In the genomic region with DNA sequence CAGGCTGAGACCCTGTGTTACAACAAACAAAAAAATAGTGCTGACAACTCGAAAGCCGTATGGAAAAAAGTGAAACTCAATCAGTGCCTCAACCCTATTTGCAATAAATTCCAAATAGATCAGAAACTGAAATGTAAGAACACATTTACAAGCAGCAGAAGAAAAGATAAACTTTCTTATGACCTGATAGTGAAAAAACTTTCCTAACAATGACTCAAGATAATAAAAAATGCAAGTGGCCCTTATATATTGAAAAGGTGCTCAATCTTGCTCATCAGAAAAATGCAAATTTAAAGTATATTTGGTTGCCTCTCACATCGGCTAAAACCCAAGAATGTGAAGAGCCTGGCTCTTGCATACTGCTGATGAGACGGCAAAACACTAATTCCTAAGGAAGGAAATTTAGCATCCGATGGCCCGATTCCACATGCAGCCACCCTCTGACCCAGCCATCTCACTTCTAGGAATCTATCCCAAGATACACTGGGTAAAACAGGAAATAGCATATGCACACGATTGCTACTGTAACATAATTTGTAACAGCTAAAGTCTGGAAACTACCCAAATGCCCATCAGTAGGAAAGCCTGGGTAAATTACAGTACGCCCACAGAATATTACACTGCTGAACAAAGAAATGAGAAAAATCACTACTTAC, we compare ENCODE assay signal across 29 cellular contexts. TPM values are rescaled to one million over a fixed set of nuclear protein-coding genes. Genes with fewer than 3 reads are reported as not detected.
DNase-seq lines count a peak whose midpoint lies in the region; ATAC-seq and TF ChIP-seq lines count a peak whose summit lies in the region.
"Had no signal": no experiment of that assay in that cellular context is flagged by ENCODE, and none has a peak within 500 bp of the region (broad histone marks: within the 10 kb centered on the region; RNA-seq: fewer than 3 reads in every experiment).

No MANE protein-coding gene starts in this region.

- POLR2A ChIA-PET in activated CD8-positive, alpha-beta T cell treated with anti-CD3 and anti-CD28 coated beads, Interleukin-2, amount 10 ng/mL, durations not matched to agents 7 days and 5 days (lab: Charles Lee), result no interaction called here
- POLR2A ChIA-PET in activated CD8-positive, alpha-beta T cell treated with anti-CD3 and anti-CD28 coated beads for 36 hours (lab: Charles Lee), result interaction anchor here (0.6 kb wide), 1 partner anchor 53 kb away, joined by 3 read pairs; no protein-coding TSS in a partner anchor

- 91 to 98% methylated on average over 8 of the region's 8 CpGs for WGBS in endodermal cell (ENCODE audit: insufficient coverage in 1 of 2, insufficient read length in 1 of 2), 2 experiments

- H3K27ac Mint-ChIP-seq in activated CD8-positive, alpha-beta T cell treated with anti-CD3 and anti-CD28 coated beads, Interleukin-2, amount 10 ng/mL, durations not matched to agents 7 days and 5 days, result peak overlapping the region; percentile 39
- no peak overlapping the region for H3K27ac Mint-ChIP-seq in activated CD8-positive, alpha-beta T cell treated with anti-CD3 and anti-CD28 coated beads for 36 hours
- peak overlapping the region in 2 of 3 donors; percentile 1 to 72 for H3K27ac Mint-ChIP-seq in CD4-positive, CD25-positive, alpha-beta regulatory T cell
- peak overlapping the region; percentile 33; the same call in 1 of the 2 replicates for H3K27ac Mint-ChIP-seq in HFFc6
- peak overlapping the region; percentile 0 for H3K27ac Mint-ChIP-seq in endodermal cell
- H3K27ac Mint-ChIP-seq: T-cell had no signal

- intact Hi-C loops in activated CD8-positive, alpha-beta T cell treated with anti-CD3 and anti-CD28 coated beads for 36 hours (cut with micrococcal nuclease), result no loop called here

- H3K9ac ChIP-seq in endodermal cell (ENCODE audit: extremely low read depth, low read length, poor library complexity, severe bottlenecking), result no peak overlapping the region
- H3K9ac ChIP-seq: parathyroid adenoma had no signal

- CTCF ChIA-PET in activated CD8-positive, alpha-beta T cell treated with anti-CD3 and anti-CD28 coated beads, Interleukin-2, amount 10 ng/mL, durations not matched to agents 7 days and 5 days (lab: Charles Lee), result interaction anchor here (2.6 kb wide), 1 partner anchor 9 kb away, joined by 8 read pairs; no protein-coding TSS in a partner anchor
- CTCF ChIA-PET in activated CD8-positive, alpha-beta T cell treated with anti-CD3 and anti-CD28 coated beads for 36 hours (lab: Charles Lee), result no interaction called here

- H3K27me3 ChIP-seq in CD4-positive, CD25-positive, alpha-beta regulatory T cell (ENCODE audit: control insufficient read depth, insufficient read depth, low read length), result no peaks in the 10 kb centered on the region
- H3K27me3 ChIP-seq in endodermal cell (ENCODE audit: control insufficient read depth, insufficient read depth, low read length, poor library complexity, severe bottlenecking), result no peaks in the 10 kb centered on the region
- H3K27me3 ChIP-seq: breast epithelium, spleen, testis had no signal

- peaks cover 79% of the 10 kb centered on the region for H3K36me3 ChIP-seq in CD4-positive, CD25-positive, alpha-beta regulatory T cell (ENCODE audit: control insufficient read depth, insufficient read depth, low read length)
- peaks cover 95% of the 10 kb centered on the region for H3K36me3 ChIP-seq in endodermal cell (ENCODE audit: control insufficient read depth, insufficient read depth, low read length)

- no peak for TF ChIP-seq CTCF in activated CD8-positive, alpha-beta T cell treated with anti-CD3 and anti-CD28 coated beads for 36 hours (IDR thresholded peaks at IDR 0.05)
- TF ChIP-seq CTCF in HFFc6 (IDR thresholded peaks at IDR 0.05) (no peak), endodermal cell (conservative IDR thresholded peaks at IDR 0.05) (no peak)

- no peak overlapping the region for H3K27ac ChIP-seq in CD4-positive, CD25-positive, alpha-beta regulatory T cell (ENCODE audit: insufficient read depth, low read length, poor library complexity, severe bottlenecking)
- no peak overlapping the region for H3K27ac ChIP-seq in endodermal cell (ENCODE audit: low read depth, low read length)
- H3K27ac ChIP-seq: breast epithelium, epithelial cell of prostate, HL-60, parathyroid adenoma, spleen, testis had no signal

- H3K4me3 ChIP-seq in CD4-positive, CD25-positive, alpha-beta regulatory T cell (ENCODE audit: low read depth, low read length), result no peak overlapping the region
- H3K4me3 ChIP-seq in endodermal cell (ENCODE audit: low read length), result no peak overlapping the region
- H3K4me3 ChIP-seq: breast epithelium, spleen, testis had no signal

- H3K4me1 Mint-ChIP-seq in activated CD8-positive, alpha-beta T cell treated with anti-CD3 and anti-CD28 coated beads, Interleukin-2, amount 10 ng/mL, durations not matched to agents 7 days and 5 days (ENCODE audit: low read depth), result peaks cover 5% of the 10 kb centered on the region
- peaks cover 6% of the 10 kb centered on the region for H3K4me1 Mint-ChIP-seq in activated CD8-positive, alpha-beta T cell treated with anti-CD3 and anti-CD28 coated beads for 36 hours (ENCODE audit: low read depth)
- peaks cover 6 to 9% (median 8%) of the 10 kb centered on the region in 4 donors for H3K4me1 Mint-ChIP-seq in CD4-positive, CD25-positive, alpha-beta regulatory T cell
- peaks cover 44% of the 10 kb centered on the region for H3K4me1 Mint-ChIP-seq in HFFc6 (ENCODE audit: low read depth)
- H3K4me1 Mint-ChIP-seq in endodermal cell, result no peaks in the 10 kb centered on the region
- H3K4me1 Mint-ChIP-seq: neural crest cell had no signal

- H3K27me3 Mint-ChIP-seq in activated CD8-positive, alpha-beta T cell treated with anti-CD3 and anti-CD28 coated beads, Interleukin-2, amount 10 ng/mL, durations not matched to agents 7 days and 5 days (ENCODE audit: low read depth), result no peaks in the 10 kb centered on the region
- H3K27me3 Mint-ChIP-seq in activated CD8-positive, alpha-beta T cell treated with anti-CD3 and anti-CD28 coated beads for 36 hours, result no peaks in the 10 kb centered on the region
- no peaks in the 10 kb centered on the region for H3K27me3 Mint-ChIP-seq in CD4-positive, CD25-positive, alpha-beta regulatory T cell
- H3K27me3 Mint-ChIP-seq in HFFc6 (ENCODE audit: insufficient read depth) (peaks cover 2% of the 10 kb centered on the region), endodermal cell (ENCODE audit: insufficient read depth) (no peaks in the 10 kb centered on the region)
- H3K27me3 Mint-ChIP-seq: T-cell had no signal

- ATAC-seq in activated CD8-positive, alpha-beta T cell treated with anti-CD3 and anti-CD28 coated beads, Interleukin-2, amount 10 ng/mL, durations not matched to agents 7 days and 5 days, result no peak
- ATAC-seq in activated CD8-positive, alpha-beta T cell treated with anti-CD3 and anti-CD28 coated beads for 36 hours, result no peak
- ATAC-seq in CD4-positive, CD25-positive, alpha-beta regulatory T cell (ENCODE audit: low read depth in 2 of 2), result no peak
- ATAC-seq: activated T-cell treated with anti-CD3 and anti-CD28 coated beads, Interleukin-2, amount 50 U/mL, for 4 hours; stimulated activated naive CD8-positive, alpha-beta T cell treated with anti-CD3 and anti-CD28 coated beads, Interleukin-15, Interleukin-2, amounts not matched to agents 100 U/mL and 50 U/mL, for 24 hours; T-cell had no signal

- H3K36me3 Mint-ChIP-seq in activated CD8-positive, alpha-beta T cell treated with anti-CD3 and anti-CD28 coated beads, Interleukin-2, amount 10 ng/mL, durations not matched to agents 7 days and 5 days (ENCODE audit: low read depth), result peaks cover 61% of the 10 kb centered on the region
- H3K36me3 Mint-ChIP-seq in activated CD8-positive, alpha-beta T cell treated with anti-CD3 and anti-CD28 coated beads for 36 hours (ENCODE audit: low read depth), result peaks cover 57% of the 10 kb centered on the region
- H3K36me3 Mint-ChIP-seq in CD4-positive, CD25-positive, alpha-beta regulatory T cell, result peaks cover 62% of the 10 kb centered on the region
- peaks cover 68% of the 10 kb centered on the region for H3K36me3 Mint-ChIP-seq in HFFc6 (ENCODE audit: low read depth)
- peaks cover 88% of the 10 kb centered on the region for H3K36me3 Mint-ChIP-seq in endodermal cell (ENCODE audit: low read depth)

- no peaks in the 10 kb centered on the region for H3K4me1 ChIP-seq in CD4-positive, CD25-positive, alpha-beta regulatory T cell (ENCODE audit: control insufficient read depth, insufficient read depth, low read length, poor library complexity, severe bottlenecking)
- H3K4me1 ChIP-seq in endodermal cell (ENCODE audit: control insufficient read depth, insufficient read depth, low read length), result no peaks in the 10 kb centered on the region
- H3K4me1 ChIP-seq: breast epithelium, parathyroid adenoma had no signal

- H3K9me3 ChIP-seq in CD4-positive, CD25-positive, alpha-beta regulatory T cell (ENCODE audit: control insufficient read depth in 2 of 2, low read length in 2 of 2), result no peaks in the 10 kb centered on the region
- H3K9me3 ChIP-seq in endodermal cell (ENCODE audit: control insufficient read depth, low read length), result no peaks in the 10 kb centered on the region
- H3K9me3 ChIP-seq: breast epithelium, spleen, testis had no signal

- H3K4me3 Mint-ChIP-seq in activated CD8-positive, alpha-beta T cell treated with anti-CD3 and anti-CD28 coated beads, Interleukin-2, amount 10 ng/mL, durations not matched to agents 7 days and 5 days, result no peak overlapping the region
- no peak overlapping the region for H3K4me3 Mint-ChIP-seq in activated CD8-positive, alpha-beta T cell treated with anti-CD3 and anti-CD28 coated beads for 36 hours
- no peak overlapping the region for H3K4me3 Mint-ChIP-seq in CD4-positive, CD25-positive, alpha-beta regulatory T cell
- H3K4me3 Mint-ChIP-seq in HFFc6 (no peak overlapping the region), endodermal cell (no peak overlapping the region)
- H3K4me3 Mint-ChIP-seq: activated T-cell treated with anti-CD3 and anti-CD28 coated beads, Interleukin-2, amount 50 U/mL, for 4 hours; neural crest cell; T-cell had no signal

- H3K9me3 Mint-ChIP-seq in activated CD8-positive, alpha-beta T cell treated with anti-CD3 and anti-CD28 coated beads, Interleukin-2, amount 10 ng/mL, durations not matched to agents 7 days and 5 days (ENCODE audit: insufficient read depth), result no peaks in the 10 kb centered on the region
- H3K9me3 Mint-ChIP-seq in activated CD8-positive, alpha-beta T cell treated with anti-CD3 and anti-CD28 coated beads for 36 hours, result no peaks in the 10 kb centered on the region
- no peaks in the 10 kb centered on the region for H3K9me3 Mint-ChIP-seq in CD4-positive, CD25-positive, alpha-beta regulatory T cell
- no peaks in the 10 kb centered on the region for H3K9me3 Mint-ChIP-seq in HFFc6
- H3K9me3 Mint-ChIP-seq in endodermal cell, result no peaks in the 10 kb centered on the region
- H3K9me3 Mint-ChIP-seq: activated T-cell treated with anti-CD3 and anti-CD28 coated beads, Interleukin-2, amount 50 U/mL, for 4 hours; neural crest cell; T-cell had no signal

- no peak for DNase-seq in activated CD8-positive, alpha-beta T cell treated with anti-CD3 and anti-CD28 coated beads, Interleukin-2, amount 10 ng/mL, durations not matched to agents 7 days and 5 days
- no peak for DNase-seq in activated CD8-positive, alpha-beta T cell treated with anti-CD3 and anti-CD28 coated beads for 36 hours
- no peak for DNase-seq in CD4-positive, CD25-positive, alpha-beta regulatory T cell
- DNase-seq in HFFc6, result no peak
- DNase-seq in endodermal cell, result no peak
- no peak for DNase-seq in MV-4-11 (lab: John Stamatoyannopoulos, UW)
- DNase-seq in anterior cingulate cortex (lab: John Stamatoyannopoulos, UW), result no peak
- no peak for DNase-seq in HT-29 (ENCODE audit: low spot score)
- DNase-seq: activated CD4-positive, alpha-beta T cell treated with anti-CD3 and anti-CD28 coated beads, Interleukin-2, amount 50 U/mL, for 48 hours; activated naive CD4-positive, alpha-beta T cell; activated T-cell treated with anti-CD3 and anti-CD28 coated beads, Interleukin-2, amount 50 U/mL, for 4 hours; amygdala; effector CD4-positive, alpha-beta T cell; Kasumi-1; mammary epithelial cell; NCI-H1417 treated with DMSO at 0.1 percent for 48 hours; NCI-H2029 treated with DMSO at 0.1 percent for 48 hours; NCI-H526; NK-92 treated with Interleukin-12 subunit alpha and Interleukin-12 subunit beta, amount 100 ng/mL, for 24 hours; spleen; stimulated activated CD4-positive, alpha-beta T cell treated with anti-CD3 and anti-CD28 coated beads, Interleukin-2, amount 100 ng/mL, for 24 hours; stimulated activated naive CD8-positive, alpha-beta T cell treated with anti-CD3 and anti-CD28 coated beads, Interleukin-15, Interleukin-2, amounts not matched to agents 100 U/mL and 50 U/mL, for 24 hours; T-cell had no signal

RNA-seq across cellular contexts. Expression of gene HDLBP, which starts 56.8 kb away (rescaled TPM):
- 100 to 1,000 TPM; 186 to 187 TPM for total RNA-seq in activated CD8-positive, alpha-beta T cell treated with anti-CD3 and anti-CD28 coated beads, Interleukin-2, amount 10 ng/mL, durations not matched to agents 7 days and 5 days
- 100 to 1,000 TPM; 259 to 266 TPM for total RNA-seq in activated CD8-positive, alpha-beta T cell treated with anti-CD3 and anti-CD28 coated beads for 36 hours
- 121 TPM for total RNA-seq in CD4-positive, CD25-positive, alpha-beta regulatory T cell
- polyA plus RNA-seq in CD4-positive, CD25-positive, alpha-beta regulatory T cell, result 10 to 100 TPM; 33.6 to 42.6 (median 41.3) TPM
- 1,000 to 10,000 TPM in 5 of 6 experiments, 100 to 1,000 TPM in 1; 991 to 1,153 (median 1,104) TPM for total RNA-seq in HFFc6 (2021; fragmentation: NEBNext Ultra II Directional; extraction: Animal tissue kit (Norgen Biotek cat#: 25700))
- total RNA-seq in endodermal cell, result 100 to 1,000 TPM; 344 to 374 TPM
- polyA plus RNA-seq in endodermal cell (2013, experiment 1 of 2), result 216 TPM
- 217 TPM for polyA plus RNA-seq in endodermal cell (2013, experiment 2 of 2)
- total RNA-seq in HT-29 (2014; rRNA removed; shearing (Covaris generic)), result 461 and 493 TPM in 2 replicates

RNA-seq across cellular contexts. Expression of gene SEPTIN2, which starts 57.1 kb away (rescaled TPM):
- total RNA-seq in activated CD8-positive, alpha-beta T cell treated with anti-CD3 and anti-CD28 coated beads, Interleukin-2, amount 10 ng/mL, durations not matched to agents 7 days and 5 days, result 100 to 1,000 TPM; 247 TPM
- total RNA-seq in activated CD8-positive, alpha-beta T cell treated with anti-CD3 and anti-CD28 coated beads for 36 hours, result 100 to 1,000 TPM; 210 to 211 TPM
- 191 TPM for total RNA-seq in CD4-positive, CD25-positive, alpha-beta regulatory T cell
- polyA plus RNA-seq in CD4-positive, CD25-positive, alpha-beta regulatory T cell, result 100 to 1,000 TPM; 131 to 186 (median 159) TPM
- total RNA-seq in HFFc6 (2021; fragmentation: NEBNext Ultra II Directional; extraction: Animal tissue kit (Norgen Biotek cat#: 25700)), result 100 to 1,000 TPM; 399 to 468 (median 441) TPM
- 100 to 1,000 TPM; 365 to 380 TPM for total RNA-seq in endodermal cell
- 409 TPM for polyA plus RNA-seq in endodermal cell (2013, experiment 1 of 2)
- 399 TPM for polyA plus RNA-seq in endodermal cell (2013, experiment 2 of 2)
- 139 and 164 TPM in 2 replicates for total RNA-seq in HT-29 (2014; rRNA removed; shearing (Covaris generic))
